1 cellular context compared by ENCODE assay signal in the genomic region with DNA sequence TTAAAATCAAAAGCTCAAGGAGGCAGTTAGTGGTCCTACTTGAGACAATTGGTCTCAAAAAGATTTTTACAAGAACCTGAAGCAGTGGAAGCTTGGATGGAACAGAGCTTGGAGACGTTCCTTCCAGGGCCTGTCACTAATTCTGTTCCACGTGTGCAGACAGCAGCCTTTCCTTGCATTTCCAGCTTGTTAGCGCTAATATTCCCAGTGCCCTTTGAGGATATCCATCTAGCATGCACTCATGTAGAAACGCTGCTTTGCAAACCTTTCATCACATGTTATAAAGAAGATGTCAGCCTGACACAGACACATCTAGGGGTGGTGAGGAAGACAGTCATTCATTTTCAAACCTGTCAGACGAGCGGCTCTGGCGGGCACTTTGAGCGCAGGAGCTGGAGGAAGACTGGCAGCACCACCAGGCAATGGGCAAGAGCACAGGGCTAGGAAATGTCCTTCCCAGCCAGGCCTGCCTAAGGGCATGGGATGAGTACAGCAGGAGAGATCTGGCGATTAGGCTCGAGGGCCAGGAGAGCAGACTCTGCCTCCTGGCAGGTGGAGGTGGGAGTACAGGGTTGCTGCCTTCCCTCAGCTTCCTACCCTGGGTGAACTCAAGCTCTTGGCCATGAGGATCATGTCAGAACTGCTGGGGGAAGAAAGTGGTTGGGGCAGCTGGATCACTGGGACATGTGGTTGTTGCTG.
A peak's percentile ranks its signal among the peaks of the same experiment; 100 is the strongest.
TF ChIP-seq lines count a peak whose summit lies in the region.

No MANE protein-coding gene starts in this region.

TF ChIP-seq in H1, 55 proteins besides CTCF, POLR2A, EP300 and RAD21:
- TF ChIP-seq TBP (IDR thresholded peaks at IDR 0.05; ENCODE audit: low read depth, low read length) (peak; percentile 29; the same call in 1 of the 2 replicates), SIN3A (conservative IDR thresholded peaks at IDR 0.05 in 1 of 2, IDR thresholded peaks at IDR 0.05 in 1 of 2; ENCODE audit: low read depth in 1 of 2, low read length in 2 of 2) (no peak)
TF ChIP-seq in H1: peak in this region for 1.
